ENCODE assay signal across 1 cellular context in the genomic region with DNA sequence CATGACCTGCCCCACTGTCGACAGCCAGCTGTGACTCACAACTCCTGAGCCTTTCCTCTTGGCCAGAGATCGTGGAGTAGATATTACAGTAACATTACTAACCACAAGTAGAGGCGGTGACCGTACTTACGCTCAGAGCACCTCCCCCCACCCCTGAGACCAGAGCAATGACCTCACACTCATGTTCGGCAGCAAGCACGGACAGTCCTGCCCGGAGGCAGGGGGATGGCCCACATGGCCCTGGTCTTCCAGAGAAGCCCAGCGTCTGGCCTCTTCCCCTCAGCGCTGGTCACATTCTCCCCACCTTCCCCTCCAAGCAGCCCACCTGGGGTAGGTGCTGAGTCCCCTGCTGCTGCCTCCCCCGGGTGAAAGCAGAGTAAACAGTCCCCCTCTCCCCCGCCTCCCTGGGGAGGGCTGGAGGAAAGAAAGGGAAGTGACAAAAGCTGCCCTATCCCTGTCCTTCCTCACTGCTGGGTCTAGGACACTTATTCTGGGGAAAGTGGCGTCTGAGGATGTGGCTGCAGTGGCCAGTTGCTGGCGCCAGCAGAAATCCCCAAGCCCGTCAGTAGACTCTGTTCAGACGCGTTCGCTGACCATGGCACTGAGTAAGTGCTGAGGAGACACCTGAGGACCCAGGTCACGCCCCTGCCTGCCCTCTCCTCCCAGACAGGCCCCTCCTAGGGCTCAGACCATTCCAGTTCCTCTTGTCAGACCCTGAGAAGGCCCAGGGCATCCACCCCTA.
TF ChIP-seq lines count a peak whose summit lies in the region.

No MANE protein-coding gene starts in this region.

TF ChIP-seq in K562, 482 proteins besides CTCF, POLR2A, EP300 and RAD21 (continued from another document and continues in another):
- TF ChIP-seq SMC3 (conservative IDR thresholded peaks at IDR 0.05; ENCODE audit: insufficient read depth, low read depth, low read length) (no peak), TCFL5 (CRISPR knock-in tag; conservative IDR thresholded peaks at IDR 0.05) (peak; percentile 89), CTBP1 (IDR thresholded peaks at IDR 0.05; ENCODE audit: borderline replicate concordance) (peak; percentile 95), NR4A1 (CRISPR knock-in tag; IDR thresholded peaks at IDR 0.05) (peak; percentile 99), NR4A1 (tag; IDR thresholded peaks at IDR 0.05) (peak; percentile 98), NELFE (IDR thresholded peaks at IDR 0.05; ENCODE audit: insufficient read depth, insufficient read length) (no peak), SMARCA5 (IDR thresholded peaks at IDR 0.05) (0 out of 2 replicates have a peak, but pooled peaks have one; percentile 28), CBFA2T2 (conservative IDR thresholded peaks at IDR 0.05) (no peak), NCOR1 (IDR thresholded peaks at IDR 0.05) (peak; percentile 95), HDAC1 (IDR thresholded peaks at IDR 0.05) (peak; percentile 24 to 92; a peak in 2 of 4 replicates), PPARD (CRISPR knock-in tag; IDR thresholded peaks at IDR 0.05) (no peak), JUND (IDR thresholded peaks at IDR 0.05; ENCODE audit: borderline replicate concordance, low read depth, low read length) (peak; percentile 99), JUND (tag; IDR thresholded peaks at IDR 0.05; ENCODE audit: borderline replicate concordance, low read depth, low read length) (peak; percentile 99), ZNF384 (IDR thresholded peaks at IDR 0.05; ENCODE audit: low read depth, low read length) (no peak), U2AF1 (optimal IDR thresholded peaks at IDR 0.05; ENCODE audit: low read depth, low read length) (no peak), KDM2B (CRISPR knock-in tag; IDR thresholded peaks at IDR 0.05) (peak; percentile 98), ZKSCAN8 (CRISPR knock-in tag; IDR thresholded peaks at IDR 0.05) (peak; percentile 89; the same call in 1 of the 2 replicates), CCAR2 (IDR thresholded peaks at IDR 0.05; ENCODE audit: low read depth, low read length) (no peak), THRAP3 (IDR thresholded peaks at IDR 0.05; ENCODE audit: borderline replicate concordance) (peak; percentile 71; the same call in 1 of the 2 replicates), RBM22 (IDR thresholded peaks at IDR 0.05; ENCODE audit: low read depth, low read length, poor library complexity, severe bottlenecking) (no peak), HMG20B (CRISPR knock-in tag; IDR thresholded peaks at IDR 0.05) (peak; percentile 93; the same call in 1 of the 2 replicates), NFIC (IDR thresholded peaks at IDR 0.05) (0 out of 2 replicates have a peak, but pooled peaks have one; percentile 22), HOXB6 (CRISPR knock-in tag; IDR thresholded peaks at IDR 0.05; ENCODE audit: borderline replicate concordance) (no peak), DMBX1 (CRISPR knock-in tag; IDR thresholded peaks at IDR 0.05; ENCODE audit: borderline replicate concordance) (peak; percentile 98)
- TF ChIP-seq, protein P1, sequence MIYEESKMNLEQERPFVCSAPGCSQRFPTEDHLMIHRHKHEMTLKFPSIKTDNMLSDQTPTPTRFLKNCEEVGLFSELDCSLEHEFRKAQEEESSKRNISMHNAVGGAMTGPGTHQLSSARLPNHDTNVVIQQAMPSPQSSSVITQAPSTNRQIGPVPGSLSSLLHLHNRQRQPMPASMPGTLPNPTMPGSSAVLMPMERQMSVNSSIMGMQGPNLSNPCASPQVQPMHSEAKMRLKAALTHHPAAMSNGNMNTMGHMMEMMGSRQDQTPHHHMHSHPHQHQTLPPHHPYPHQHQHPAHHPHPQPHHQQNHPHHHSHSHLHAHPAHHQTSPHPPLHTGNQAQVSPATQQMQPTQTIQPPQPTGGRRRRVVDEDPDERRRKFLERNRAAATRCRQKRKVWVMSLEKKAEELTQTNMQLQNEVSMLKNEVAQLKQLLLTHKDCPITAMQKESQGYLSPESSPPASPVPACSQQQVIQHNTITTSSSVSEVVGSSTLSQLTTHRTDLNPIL (CRISPR knock-in tag; IDR thresholded peaks at IDR 0.05) = peak; percentile 92
- TF ChIP-seq, protein P2, sequence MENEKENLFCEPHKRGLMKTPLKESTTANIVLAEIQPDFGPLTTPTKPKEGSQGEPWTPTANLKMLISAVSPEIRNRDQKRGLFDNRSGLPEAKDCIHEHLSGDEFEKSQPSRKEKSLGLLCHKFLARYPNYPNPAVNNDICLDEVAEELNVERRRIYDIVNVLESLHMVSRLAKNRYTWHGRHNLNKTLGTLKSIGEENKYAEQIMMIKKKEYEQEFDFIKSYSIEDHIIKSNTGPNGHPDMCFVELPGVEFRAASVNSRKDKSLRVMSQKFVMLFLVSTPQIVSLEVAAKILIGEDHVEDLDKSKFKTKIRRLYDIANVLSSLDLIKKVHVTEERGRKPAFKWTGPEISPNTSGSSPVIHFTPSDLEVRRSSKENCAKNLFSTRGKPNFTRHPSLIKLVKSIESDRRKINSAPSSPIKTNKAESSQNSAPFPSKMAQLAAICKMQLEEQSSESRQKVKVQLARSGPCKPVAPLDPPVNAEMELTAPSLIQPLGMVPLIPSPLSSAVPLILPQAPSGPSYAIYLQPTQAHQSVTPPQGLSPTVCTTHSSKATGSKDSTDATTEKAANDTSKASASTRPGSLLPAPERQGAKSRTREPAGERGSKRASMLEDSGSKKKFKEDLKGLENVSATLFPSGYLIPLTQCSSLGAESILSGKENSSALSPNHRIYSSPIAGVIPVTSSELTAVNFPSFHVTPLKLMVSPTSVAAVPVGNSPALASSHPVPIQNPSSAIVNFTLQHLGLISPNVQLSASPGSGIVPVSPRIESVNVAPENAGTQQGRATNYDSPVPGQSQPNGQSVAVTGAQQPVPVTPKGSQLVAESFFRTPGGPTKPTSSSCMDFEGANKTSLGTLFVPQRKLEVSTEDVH (IDR thresholded peaks at IDR 0.05; ENCODE audit: low read depth, partially characterized antibody) = peak; percentile 56
- TF ChIP-seq, protein P3, sequence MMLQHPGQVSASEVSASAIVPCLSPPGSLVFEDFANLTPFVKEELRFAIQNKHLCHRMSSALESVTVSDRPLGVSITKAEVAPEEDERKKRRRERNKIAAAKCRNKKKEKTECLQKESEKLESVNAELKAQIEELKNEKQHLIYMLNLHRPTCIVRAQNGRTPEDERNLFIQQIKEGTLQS (IDR thresholded peaks at IDR 0.05) = peak; percentile 98
- TF ChIP-seq, protein P3 (CRISPR knock-in tag; conservative IDR thresholded peaks at IDR 0.05) = peak; percentile 95
- TF ChIP-seq, protein P4, sequence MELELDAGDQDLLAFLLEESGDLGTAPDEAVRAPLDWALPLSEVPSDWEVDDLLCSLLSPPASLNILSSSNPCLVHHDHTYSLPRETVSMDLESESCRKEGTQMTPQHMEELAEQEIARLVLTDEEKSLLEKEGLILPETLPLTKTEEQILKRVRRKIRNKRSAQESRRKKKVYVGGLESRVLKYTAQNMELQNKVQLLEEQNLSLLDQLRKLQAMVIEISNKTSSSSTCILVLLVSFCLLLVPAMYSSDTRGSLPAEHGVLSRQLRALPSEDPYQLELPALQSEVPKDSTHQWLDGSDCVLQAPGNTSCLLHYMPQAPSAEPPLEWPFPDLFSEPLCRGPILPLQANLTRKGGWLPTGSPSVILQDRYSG (tag; conservative IDR thresholded peaks at IDR 0.05; ENCODE audit: low read depth) = peak; percentile 98
- TF ChIP-seq, protein P5, sequence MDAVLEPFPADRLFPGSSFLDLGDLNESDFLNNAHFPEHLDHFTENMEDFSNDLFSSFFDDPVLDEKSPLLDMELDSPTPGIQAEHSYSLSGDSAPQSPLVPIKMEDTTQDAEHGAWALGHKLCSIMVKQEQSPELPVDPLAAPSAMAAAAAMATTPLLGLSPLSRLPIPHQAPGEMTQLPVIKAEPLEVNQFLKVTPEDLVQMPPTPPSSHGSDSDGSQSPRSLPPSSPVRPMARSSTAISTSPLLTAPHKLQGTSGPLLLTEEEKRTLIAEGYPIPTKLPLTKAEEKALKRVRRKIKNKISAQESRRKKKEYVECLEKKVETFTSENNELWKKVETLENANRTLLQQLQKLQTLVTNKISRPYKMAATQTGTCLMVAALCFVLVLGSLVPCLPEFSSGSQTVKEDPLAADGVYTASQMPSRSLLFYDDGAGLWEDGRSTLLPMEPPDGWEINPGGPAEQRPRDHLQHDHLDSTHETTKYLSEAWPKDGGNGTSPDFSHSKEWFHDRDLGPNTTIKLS (IDR thresholded peaks at IDR 0.05; ENCODE audit: borderline replicate concordance, low read depth) = peak; percentile 75; the same call in 1 of the 2 replicates
- TF ChIP-seq, protein P6, sequence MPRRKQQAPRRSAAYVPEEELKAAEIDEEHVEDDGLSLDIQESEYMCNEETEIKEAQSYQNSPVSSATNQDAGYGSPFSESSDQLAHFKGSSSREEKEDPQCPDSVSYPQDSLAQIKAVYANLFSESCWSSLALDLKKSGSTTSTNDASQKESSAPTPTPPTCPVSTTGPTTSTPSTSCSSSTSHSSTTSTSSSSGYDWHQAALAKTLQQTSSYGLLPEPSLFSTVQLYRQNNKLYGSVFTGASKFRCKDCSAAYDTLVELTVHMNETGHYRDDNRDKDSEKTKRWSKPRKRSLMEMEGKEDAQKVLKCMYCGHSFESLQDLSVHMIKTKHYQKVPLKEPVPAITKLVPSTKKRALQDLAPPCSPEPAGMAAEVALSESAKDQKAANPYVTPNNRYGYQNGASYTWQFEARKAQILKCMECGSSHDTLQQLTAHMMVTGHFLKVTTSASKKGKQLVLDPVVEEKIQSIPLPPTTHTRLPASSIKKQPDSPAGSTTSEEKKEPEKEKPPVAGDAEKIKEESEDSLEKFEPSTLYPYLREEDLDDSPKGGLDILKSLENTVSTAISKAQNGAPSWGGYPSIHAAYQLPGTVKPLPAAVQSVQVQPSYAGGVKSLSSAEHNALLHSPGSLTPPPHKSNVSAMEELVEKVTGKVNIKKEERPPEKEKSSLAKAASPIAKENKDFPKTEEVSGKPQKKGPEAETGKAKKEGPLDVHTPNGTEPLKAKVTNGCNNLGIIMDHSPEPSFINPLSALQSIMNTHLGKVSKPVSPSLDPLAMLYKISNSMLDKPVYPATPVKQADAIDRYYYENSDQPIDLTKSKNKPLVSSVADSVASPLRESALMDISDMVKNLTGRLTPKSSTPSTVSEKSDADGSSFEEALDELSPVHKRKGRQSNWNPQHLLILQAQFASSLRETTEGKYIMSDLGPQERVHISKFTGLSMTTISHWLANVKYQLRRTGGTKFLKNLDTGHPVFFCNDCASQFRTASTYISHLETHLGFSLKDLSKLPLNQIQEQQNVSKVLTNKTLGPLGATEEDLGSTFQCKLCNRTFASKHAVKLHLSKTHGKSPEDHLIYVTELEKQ (CRISPR knock-in tag; IDR thresholded peaks at IDR 0.05) = peak; percentile 86
- TF ChIP-seq, protein P7, sequence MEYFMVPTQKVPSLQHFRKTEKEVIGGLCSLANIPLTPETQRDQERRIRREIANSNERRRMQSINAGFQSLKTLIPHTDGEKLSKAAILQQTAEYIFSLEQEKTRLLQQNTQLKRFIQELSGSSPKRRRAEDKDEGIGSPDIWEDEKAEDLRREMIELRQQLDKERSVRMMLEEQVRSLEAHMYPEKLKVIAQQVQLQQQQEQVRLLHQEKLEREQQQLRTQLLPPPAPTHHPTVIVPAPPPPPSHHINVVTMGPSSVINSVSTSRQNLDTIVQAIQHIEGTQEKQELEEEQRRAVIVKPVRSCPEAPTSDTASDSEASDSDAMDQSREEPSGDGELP (CRISPR knock-in tag; IDR thresholded peaks at IDR 0.05; ENCODE audit: borderline replicate concordance) = peak; percentile 99
- TF ChIP-seq, protein P8, sequence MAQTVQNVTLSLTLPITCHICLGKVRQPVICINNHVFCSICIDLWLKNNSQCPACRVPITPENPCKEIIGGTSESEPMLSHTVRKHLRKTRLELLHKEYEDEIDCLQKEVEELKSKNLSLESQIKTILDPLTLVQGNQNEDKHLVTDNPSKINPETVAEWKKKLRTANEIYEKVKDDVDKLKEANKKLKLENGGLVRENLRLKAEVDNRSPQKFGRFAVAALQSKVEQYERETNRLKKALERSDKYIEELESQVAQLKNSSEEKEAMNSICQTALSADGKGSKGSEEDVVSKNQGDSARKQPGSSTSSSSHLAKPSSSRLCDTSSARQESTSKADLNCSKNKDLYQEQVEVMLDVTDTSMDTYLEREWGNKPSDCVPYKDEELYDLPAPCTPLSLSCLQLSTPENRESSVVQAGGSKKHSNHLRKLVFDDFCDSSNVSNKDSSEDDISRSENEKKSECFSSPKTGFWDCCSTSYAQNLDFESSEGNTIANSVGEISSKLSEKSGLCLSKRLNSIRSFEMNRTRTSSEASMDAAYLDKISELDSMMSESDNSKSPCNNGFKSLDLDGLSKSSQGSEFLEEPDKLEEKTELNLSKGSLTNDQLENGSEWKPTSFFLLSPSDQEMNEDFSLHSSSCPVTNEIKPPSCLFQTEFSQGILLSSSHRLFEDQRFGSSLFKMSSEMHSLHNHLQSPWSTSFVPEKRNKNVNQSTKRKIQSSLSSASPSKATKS (CRISPR knock-in tag; IDR thresholded peaks at IDR 0.05) = no peak
- TF ChIP-seq, protein P9, sequence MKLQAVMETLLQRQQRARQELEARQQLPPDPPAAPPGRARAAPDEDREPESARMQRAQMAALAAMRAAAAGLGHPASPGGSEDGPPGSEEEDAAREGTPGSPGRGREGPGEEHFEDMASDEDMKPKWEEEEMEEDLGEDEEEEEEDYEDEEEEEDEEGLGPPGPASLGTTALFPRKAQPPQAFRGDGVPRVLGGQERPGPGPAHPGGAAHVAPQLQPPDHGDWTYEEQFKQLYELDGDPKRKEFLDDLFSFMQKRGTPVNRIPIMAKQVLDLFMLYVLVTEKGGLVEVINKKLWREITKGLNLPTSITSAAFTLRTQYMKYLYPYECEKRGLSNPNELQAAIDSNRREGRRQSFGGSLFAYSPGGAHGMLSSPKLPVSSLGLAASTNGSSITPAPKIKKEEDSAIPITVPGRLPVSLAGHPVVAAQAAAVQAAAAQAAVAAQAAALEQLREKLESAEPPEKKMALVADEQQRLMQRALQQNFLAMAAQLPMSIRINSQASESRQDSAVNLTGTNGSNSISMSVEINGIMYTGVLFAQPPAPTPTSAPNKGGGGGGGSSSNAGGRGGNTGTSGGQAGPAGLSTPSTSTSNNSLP (IDR thresholded peaks at IDR 0.05; ENCODE audit: borderline replicate concordance, low read depth, low read length) = peak; percentile 68; the same call in 1 of the 2 replicates
- TF ChIP-seq, protein P10, sequence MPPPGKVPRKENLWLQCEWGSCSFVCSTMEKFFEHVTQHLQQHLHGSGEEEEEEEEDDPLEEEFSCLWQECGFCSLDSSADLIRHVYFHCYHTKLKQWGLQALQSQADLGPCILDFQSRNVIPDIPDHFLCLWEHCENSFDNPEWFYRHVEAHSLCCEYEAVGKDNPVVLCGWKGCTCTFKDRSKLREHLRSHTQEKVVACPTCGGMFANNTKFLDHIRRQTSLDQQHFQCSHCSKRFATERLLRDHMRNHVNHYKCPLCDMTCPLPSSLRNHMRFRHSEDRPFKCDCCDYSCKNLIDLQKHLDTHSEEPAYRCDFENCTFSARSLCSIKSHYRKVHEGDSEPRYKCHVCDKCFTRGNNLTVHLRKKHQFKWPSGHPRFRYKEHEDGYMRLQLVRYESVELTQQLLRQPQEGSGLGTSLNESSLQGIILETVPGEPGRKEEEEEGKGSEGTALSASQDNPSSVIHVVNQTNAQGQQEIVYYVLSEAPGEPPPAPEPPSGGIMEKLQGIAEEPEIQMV (tag; conservative IDR thresholded peaks at IDR 0.05; ENCODE audit: low read depth) = peak; percentile 88
- TF ChIP-seq, protein P11, sequence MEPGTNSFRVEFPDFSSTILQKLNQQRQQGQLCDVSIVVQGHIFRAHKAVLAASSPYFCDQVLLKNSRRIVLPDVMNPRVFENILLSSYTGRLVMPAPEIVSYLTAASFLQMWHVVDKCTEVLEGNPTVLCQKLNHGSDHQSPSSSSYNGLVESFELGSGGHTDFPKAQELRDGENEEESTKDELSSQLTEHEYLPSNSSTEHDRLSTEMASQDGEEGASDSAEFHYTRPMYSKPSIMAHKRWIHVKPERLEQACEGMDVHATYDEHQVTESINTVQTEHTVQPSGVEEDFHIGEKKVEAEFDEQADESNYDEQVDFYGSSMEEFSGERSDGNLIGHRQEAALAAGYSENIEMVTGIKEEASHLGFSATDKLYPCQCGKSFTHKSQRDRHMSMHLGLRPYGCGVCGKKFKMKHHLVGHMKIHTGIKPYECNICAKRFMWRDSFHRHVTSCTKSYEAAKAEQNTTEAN (CRISPR knock-in tag; IDR thresholded peaks at IDR 0.05) = peak; percentile 57
